In genomic region chr14:52553002-52553670, GRCh38 we compare ENCODE assay signal across 8 cellular contexts. TPM values are rescaled to one million over a fixed set of nuclear protein-coding genes. Genes with fewer than 3 reads are reported as not detected.
DNase-seq lines count a peak whose midpoint lies in the region; ATAC-seq, FAIRE-seq and TF ChIP-seq lines count a peak whose summit lies in the region.

No MANE protein-coding gene starts in this region.

- H3F3A ChIP-seq in SK-N-SH (replicated peaks; ENCODE audit: insufficient read depth) (peaks cover 11% of the 10 kb centered on the region), smooth muscle cell (ENCODE audit: low read depth) (no peaks in the 10 kb centered on the region)

- TF ChIP-seq RAD21 in SK-N-SH (IDR thresholded peaks at IDR 0.05; ENCODE audit: low read length), result no peak

- peak overlapping the region; percentile 94 for H3K4me3 Mint-ChIP-seq in CD14-positive monocyte

- WGBS in SK-N-SH (ENCODE audit: low lambda C conversion rate), result under 1% methylated on average over 24 of the region's 69 CpGs
- WGBS in smooth muscle cell (ENCODE audit: low lambda C conversion rate), result under 1% methylated on average over 36 of the region's 69 CpGs

- DNase-seq in CD14-positive monocyte (ENCODE audit: low spot score) (no peak), HTR-8/SVneo (ENCODE audit: insufficient read length, low spot score) (peak; percentile 27), SK-N-SH (no peak), astrocyte of the hippocampus (ENCODE audit: low read depth, low spot score) (peak; percentile 62), smooth muscle cell (lab: John Stamatoyannopoulos, UW; ENCODE audit: unreplicated experiment) (peak; percentile 19), foreskin melanocyte (no peak)

- CTCF ChIA-PET in SK-N-SH (lab: Yijun Ruan, JAX), result interaction anchor here (0.6 to 1.6 kb wide), 5 partner anchors 10 to 255 kb away, joined by 3 to 5 read pairs (median 4); partner anchors contain the start of gene PTGER2

- intact Hi-C loops in CD14-positive monocyte (cut with micrococcal nuclease), result loop anchor here (5.0 to 10.0 kb wide), 5 partner anchors 152 to 1889 kb away; partner anchors contain the start of genes CNIH1 (in 1 of the 2), GNPNAT1 (in 1 of the 2), PSMC6 (in 1 of the 2) and PTGER2 (in 1 of the 2)

- no peak for FAIRE-seq in HTR-8/SVneo (lab: Jason Lieb, UNC)

- H4K20me1 ChIP-seq in SK-N-SH (ENCODE audit: insufficient read depth), result no peaks in the 10 kb centered on the region
- no peaks in the 10 kb centered on the region for H4K20me1 ChIP-seq in smooth muscle cell (ENCODE audit: low read depth)

- H3K36me3 ChIP-seq in SK-N-SH (replicated peaks in 1 of 2; ENCODE audit: control insufficient read depth in 1 of 2, insufficient read depth in 2 of 2, low read length in 1 of 2) (no peaks in the 10 kb centered on the region), iPS-18a (ENCODE audit: control insufficient read depth, low read depth, low read length) (no peaks in the 10 kb centered on the region), smooth muscle cell (ENCODE audit: low read depth) (no peaks in the 10 kb centered on the region)

- H3K27me3 ChIP-seq in SK-N-SH (ENCODE audit: insufficient read depth), result no peaks in the 10 kb centered on the region
- peaks cover 12% of the 10 kb centered on the region for H3K27me3 ChIP-seq in iPS-18a (ENCODE audit: control insufficient read depth, insufficient read depth, low read length)
- no peaks in the 10 kb centered on the region for H3K27me3 ChIP-seq in smooth muscle cell (ENCODE audit: low read depth)

- H3K27ac Mint-ChIP-seq in CD14-positive monocyte, result peak overlapping the region; percentile 60 to 93 (median 79)

- H3K79me2 ChIP-seq in SK-N-SH (ENCODE audit: insufficient read depth) (no peaks in the 10 kb centered on the region), smooth muscle cell (ENCODE audit: low read depth) (no peaks in the 10 kb centered on the region)

- H3K4me1 ChIP-seq in SK-N-SH (ENCODE audit: control insufficient read depth in 1 of 2, insufficient read depth in 2 of 2, low read depth in 1 of 2, low read length in 1 of 2) (peaks cover 5 to 7% of the 10 kb centered on the region in 2 experiments; a peak in 3 of 4 replicates), iPS-18a (ENCODE audit: control insufficient read depth, low read depth, low read length) (peaks cover 18% of the 10 kb centered on the region), smooth muscle cell (ENCODE audit: low read depth) (no peaks in the 10 kb centered on the region)

- H3K9me3 ChIP-seq in SK-N-SH (no peaks in the 10 kb centered on the region), iPS-18a (ENCODE audit: control insufficient read depth, low read depth, low read length) (no peaks in the 10 kb centered on the region), smooth muscle cell (replicated peaks; ENCODE audit: low read depth) (no peaks in the 10 kb centered on the region)

- peak; percentile 17 for ATAC-seq in GM21381 (IDR thresholded peaks at IDR 0.05; ENCODE audit: unreplicated experiment)

- H3K4me3 ChIP-seq in SK-N-SH (ENCODE audit: low read depth in 2 of 2, low read length in 1 of 2) (peak overlapping the region; percentile 84 to 93), iPS-18a (ENCODE audit: low read length) (peak overlapping the region; percentile 96), smooth muscle cell (peak overlapping the region; percentile 81)

- peak overlapping the region; percentile 65 for H3K9ac ChIP-seq in SK-N-SH
- peak overlapping the region; percentile 75 for H3K9ac ChIP-seq in iPS-18a (ENCODE audit: low read length)
- H3K9ac ChIP-seq in smooth muscle cell (ENCODE audit: low read depth), result peak overlapping the region; percentile 52

- H3K4me2 ChIP-seq in SK-N-SH, result peak overlapping the region; percentile 99
- H3K4me2 ChIP-seq in smooth muscle cell, result peak overlapping the region; percentile 98

- H3K9me2 ChIP-seq in SK-N-SH, result no peaks in the 10 kb centered on the region

- TF ChIP-seq CTCF in CD14-positive monocyte (IDR thresholded peaks at IDR 0.05) (no peak), SK-N-SH (IDR thresholded peaks at IDR 0.05) (no peak), smooth muscle cell (IDR thresholded peaks at IDR 0.05; ENCODE audit: borderline replicate concordance, insufficient read depth, poor library complexity, severe bottlenecking) (no peak)

- peaks cover 26% of the 10 kb centered on the region for H3K4me1 Mint-ChIP-seq in CD14-positive monocyte

- H2AFZ ChIP-seq in SK-N-SH (ENCODE audit: low read depth), result peak overlapping the region; percentile 97
- peak overlapping the region; percentile 89 for H2AFZ ChIP-seq in smooth muscle cell (ENCODE audit: low read depth)

- H3K27ac ChIP-seq in SK-N-SH (ENCODE audit: low read depth in 2 of 2, low read length in 1 of 2) (peak overlapping the region in 1 of 2 experiments; percentile 54; a peak in 2 of 4 replicates), iPS-18a (ENCODE audit: low read length) (no peak overlapping the region), smooth muscle cell (ENCODE audit: low read depth) (no peak overlapping the region)

- POLR2A ChIA-PET in SK-N-SH (lab: Yijun Ruan, JAX), result interaction anchor here (0.9 to 1.5 kb wide), 6 partner anchors 130 to 814 kb away, joined by 3 to 5 read pairs (median 3); partner anchors contain the start of genes GNPNAT1, PTGER2 and STYX

- TF ChIP-seq EP300 in SK-N-SH (IDR thresholded peaks at IDR 0.05; ENCODE audit: borderline replicate concordance in 1 of 2, low read depth in 1 of 2, low read length in 1 of 2), result no peak

- peaks cover 0 to under 1% of the 10 kb centered on the region in 2 donors for H3K36me3 Mint-ChIP-seq in CD14-positive monocyte

- H3K9me3 Mint-ChIP-seq in CD14-positive monocyte, result peaks cover 0 to 2% (median 0%) of the 10 kb centered on the region in 7 donors

- peaks cover 0 to 6% (median 5%) of the 10 kb centered on the region in 3 donors for H3K27me3 Mint-ChIP-seq in CD14-positive monocyte (ENCODE audit: low read depth in 3 of 3)

TF ChIP-seq in SK-N-SH, 30 proteins besides CTCF, POLR2A, EP300 and RAD21:
- TF ChIP-seq TCF12 (IDR thresholded peaks at IDR 0.05) (no peak), RCOR1 (IDR thresholded peaks at IDR 0.05; ENCODE audit: low read length) (no peak), MEF2A (IDR thresholded peaks at IDR 0.05; ENCODE audit: borderline replicate concordance, low read depth) (no peak), FOSL2 (IDR thresholded peaks at IDR 0.05; ENCODE audit: borderline replicate concordance, low read depth) (no peak), TEAD4 (IDR thresholded peaks at IDR 0.05; ENCODE audit: borderline replicate concordance, insufficient read depth) (no peak), POLR2AphosphoS5 (IDR thresholded peaks at IDR 0.05; ENCODE audit: low read depth, low read length) (no peak), RFX5 (IDR thresholded peaks at IDR 0.05; ENCODE audit: low read length) (no peak), JUND (IDR thresholded peaks at IDR 0.05) (no peak), MAX (IDR thresholded peaks at IDR 0.05; ENCODE audit: low read depth) (no peak), MXI1 (IDR thresholded peaks at IDR 0.05; ENCODE audit: low read depth, low read length) (no peak), SIN3A (IDR thresholded peaks at IDR 0.05; ENCODE audit: borderline replicate concordance, low read depth, low read length) (no peak)
TF ChIP-seq in SK-N-SH: peak in this region for 0.

RNA-seq across cellular contexts. Expression of gene GPR137C, which starts 0.5 kb away (rescaled TPM):
- not detected for polyA plus RNA-seq in CD14-positive monocyte
- 0.54 and 0.60 TPM in 2 replicates for polyA plus RNA-seq in SK-N-SH (2012; rRNA removed)
- 0.76 and 0.77 TPM in 2 replicates for polyA plus RNA-seq in SK-N-SH (2012; cell fraction: cytosol; rRNA removed)
- polyA plus RNA-seq in SK-N-SH (2012; cell fraction: nucleus; rRNA removed), result 0.60 and 1.8 TPM in 2 replicates
- total RNA-seq in smooth muscle cell, result 3.8 and 4.4 TPM in 2 replicates
- 1.0 and 1.4 TPM in 2 replicates for polyA plus RNA-seq in smooth muscle cell

RNA-seq across cellular contexts. Expression of gene TXNDC16, which starts 0.8 kb away (rescaled TPM):
- polyA plus RNA-seq in CD14-positive monocyte, result 1 to 10 TPM; 2.6 to 4.1 TPM
- 0.95 and 1.6 TPM in 2 replicates for polyA plus RNA-seq in SK-N-SH (2012; rRNA removed)
- polyA plus RNA-seq in SK-N-SH (2012; cell fraction: cytosol; rRNA removed), result 1.8 and 2.0 TPM in 2 replicates
- 0.36 and 1.3 TPM in 2 replicates for polyA plus RNA-seq in SK-N-SH (2012; cell fraction: nucleus; rRNA removed)
- total RNA-seq in smooth muscle cell, result 5.6 and 5.9 TPM in 2 replicates
- 1.8 and 2.8 TPM in 2 replicates for polyA plus RNA-seq in smooth muscle cell

Comparison
In these comparisons a context has a peak if more than half of its experiments do, and no peak if none do; other contexts are left out.
1. DNase-seq: peak in HTR-8/SVneo (single experiment), astrocyte of the hippocampus (single experiment) and smooth muscle cell (single experiment); none in CD14-positive monocyte (single experiment), SK-N-SH (single experiment) and foreskin melanocyte (single experiment).
2. Peak in every context shown above with its lines, with median percentiles within 50 percentile points of each other: H3K4me3 ChIP-seq and H3K9ac ChIP-seq.